Comparison of ENCODE assay signal across 8 cellular contexts in the genomic region with DNA sequence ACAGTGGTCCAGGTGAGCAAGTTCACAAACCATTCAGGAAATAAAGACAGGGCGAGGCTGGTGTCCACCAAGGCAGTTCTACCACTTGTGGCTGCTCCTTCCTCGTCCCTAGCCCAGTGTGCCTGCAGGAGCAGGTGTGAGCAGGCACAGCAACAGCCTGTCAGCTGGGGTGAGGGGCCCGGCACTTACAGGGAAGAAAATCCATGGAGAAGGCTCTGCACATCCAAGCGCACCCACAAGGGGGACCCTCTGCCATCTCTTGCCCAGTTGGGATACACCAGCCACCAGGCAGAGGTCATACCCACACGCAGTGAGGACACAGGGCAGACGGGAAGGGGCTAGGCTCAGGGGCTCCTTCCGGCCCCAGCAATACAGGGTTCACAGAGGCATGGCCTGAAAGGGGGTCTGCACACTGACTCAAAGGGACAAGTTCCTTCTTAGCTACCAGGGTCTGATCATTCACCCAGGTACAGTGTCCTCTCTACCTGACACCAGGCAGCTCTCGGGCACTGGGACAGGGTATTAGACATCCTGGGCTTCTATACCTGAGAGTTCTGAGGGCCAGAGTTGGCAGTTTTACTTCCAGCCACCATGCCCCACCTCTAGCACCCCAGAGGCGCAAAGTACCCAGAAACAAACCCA. TPM values are rescaled to one million over a fixed set of nuclear protein-coding genes. Genes with fewer than 3 reads are reported as not detected.
DNase-seq lines count a peak whose midpoint lies in the region; ATAC-seq, FAIRE-seq and TF ChIP-seq lines count a peak whose summit lies in the region.

No MANE protein-coding gene starts in this region.

- no peaks in the 10 kb centered on the region for H3K79me1 ChIP-seq in H9 (ENCODE audit: insufficient read depth, low read depth, low read length, poor library complexity, severe bottlenecking)

- FAIRE-seq in GM12892 (lab: Jason Lieb, UNC), result no peak

- no peak overlapping the region for H2BK20ac ChIP-seq in H9 (ENCODE audit: low read depth, low read length, poor library complexity, severe bottlenecking)

- peak; percentile 91 for DNase-seq in H9
- DNase-seq in PC-3, result peak; percentile 44
- peak; percentile 55 to 85 (median 74) for DNase-seq in dorsolateral prefrontal cortex
- peak; percentile 58 to 71 for DNase-seq in lung microvascular endothelial cell (ENCODE audit: low read depth in 2 of 2)
- DNase-seq in DMS79 (lab: John Stamatoyannopoulos, UW), result no peak
- no peak for DNase-seq in GM12892 (ENCODE audit: insufficient read length)

- no peak overlapping the region for H3K4ac ChIP-seq in H9 (ENCODE audit: low read depth, low read length)

- H3K4me1 Mint-ChIP-seq in H9, result peaks cover 4 to 11% of the 10 kb centered on the region in 2 experiments; a peak in 3 of 4 replicates

- peaks cover 4% of the 10 kb centered on the region; the same call in 1 of the 2 replicates for H3K36me3 ChIP-seq in PC-3 (ENCODE audit: low read depth, low read length)

- POLR2A ChIA-PET in PC-3 (lab: Charles Lee; ENCODE audit: unreplicated experiment), result no interaction called here

- no peak overlapping the region for H3T11ph ChIP-seq in H9 (ENCODE audit: low read length)

- H3K4me1 ChIP-seq in H9 (ENCODE audit: insufficient read depth, low read length) (no peaks in the 10 kb centered on the region), PC-3 (ENCODE audit: insufficient read depth, low read length) (no peaks in the 10 kb centered on the region)

- H3K9ac ChIP-seq in H9 (ENCODE audit: extremely low read depth, insufficient read length, low read length) (no peak overlapping the region), PC-3 (ENCODE audit: low read length) (no peak overlapping the region)

- no peak overlapping the region for H2BK120ac ChIP-seq in H9 (ENCODE audit: low read depth, low read length, poor library complexity, severe bottlenecking)

- no peak overlapping the region for H3K18ac ChIP-seq in H9 (ENCODE audit: insufficient read length, low read depth, low read length)

- no peak overlapping the region for H2BK15ac ChIP-seq in H9 (ENCODE audit: low read depth, low read length)

- no peak overlapping the region for H3K23ac ChIP-seq in H9 (ENCODE audit: insufficient read length, low read depth, low read length)

- intact Hi-C loops in PC-3 (cut with micrococcal nuclease), result no loop called here
- intact Hi-C loops in dorsolateral prefrontal cortex (cut with DNase I), result loop anchor here (2.0 to 10.0 kb wide), 5 partner anchors 36 to 181 kb away; partner anchors contain the start of gene NUDT16L1 (in 1 of the 2)

- no TSS peak for BruUV-seq in PC-3 (replicated peaks; lab: Mats Ljungman, UMichigan)

- H3K14ac ChIP-seq in H9 (ENCODE audit: insufficient read depth, low read length), result no peak overlapping the region

- H3F3A ChIP-seq in PC-3 (ENCODE audit: low read length, unreplicated experiment), result no peaks in the 10 kb centered on the region

- no peaks in the 10 kb centered on the region for H3K9me3 Mint-ChIP-seq in H9

- H2AFZ ChIP-seq in H9 (ENCODE audit: low read length), result no peak overlapping the region
- no peak overlapping the region for H2AFZ ChIP-seq in PC-3 (ENCODE audit: low read length)

- H4K5ac ChIP-seq in H9 (ENCODE audit: insufficient read length, low read depth, low read length), result no peak overlapping the region

- H2AK5ac ChIP-seq in H9 (ENCODE audit: insufficient read length, low read length), result no peak overlapping the region

- no peaks in the 10 kb centered on the region for H3K79me2 ChIP-seq in H9 (ENCODE audit: insufficient read depth, low read length)
- H3K79me2 ChIP-seq in PC-3 (ENCODE audit: low read length), result no peaks in the 10 kb centered on the region

- no peaks in the 10 kb centered on the region; the same call in 1 of the 2 replicates for H3K27me3 Mint-ChIP-seq in H9 (ENCODE audit: low read depth)

- H2BK5ac ChIP-seq in H9 (ENCODE audit: insufficient read length, low read length), result no peak overlapping the region

- H3K27me3 ChIP-seq in H9 (ENCODE audit: insufficient read depth, low read length) (no peaks in the 10 kb centered on the region), PC-3 (ENCODE audit: low read length) (no peaks in the 10 kb centered on the region), dorsolateral prefrontal cortex (no peaks in the 10 kb centered on the region)

- no peak overlapping the region for H4K91ac ChIP-seq in H9 (ENCODE audit: insufficient read length, low read depth, low read length)

- WGBS in H9 (ENCODE audit: extremely low coverage, insufficient read length, low lambda C conversion rate), result no CpG with 5 or more reads among the region's 9 CpGs

- no peak overlapping the region for H2BK12ac ChIP-seq in H9 (ENCODE audit: insufficient read length, low read depth, low read length)

- H3K56ac ChIP-seq in H9 (ENCODE audit: insufficient read length, low read depth, low read length), result no peak overlapping the region

- peaks cover 16 to 50% (median 42%) of the 10 kb centered on the region in 3 experiments; a peak in 6 of 7 replicates for H3K36me3 Mint-ChIP-seq in H9 (ENCODE audit: insufficient read depth in 1 of 3, low read depth in 3 of 3)

- H3K9me3 ChIP-seq in H9 (ENCODE audit: control insufficient read depth, low read depth, low read length) (no peaks in the 10 kb centered on the region), PC-3 (ENCODE audit: low read length) (no peaks in the 10 kb centered on the region)

- H4K20me1 ChIP-seq in H9 (ENCODE audit: control insufficient read depth, insufficient read depth, insufficient read length) (no peaks in the 10 kb centered on the region), PC-3 (ENCODE audit: low read length) (no peaks in the 10 kb centered on the region)

- peak overlapping the region; percentile 46 to 78 (median 62); a peak in 3 of 7 replicates for H3K27ac Mint-ChIP-seq in H9

- ATAC-seq in PC-3 (peak; percentile 78), GM18520 (IDR thresholded peaks at IDR 0.05; ENCODE audit: unreplicated experiment) (no peak)

- no peak overlapping the region for H4K8ac ChIP-seq in H9 (replicated peaks; ENCODE audit: insufficient read length, low read depth, low read length)

- no peak for TF ChIP-seq POLR2A in GM12892 (IDR thresholded peaks at IDR 0.05; ENCODE audit: low read depth, low read length)

- H3K23me2 ChIP-seq in H9 (ENCODE audit: insufficient read length, low read depth, low read length, poor library complexity, severe bottlenecking), result no peaks in the 10 kb centered on the region

- H3K4me2 ChIP-seq in H9 (ENCODE audit: insufficient read depth, insufficient read length, low read length), result no peak overlapping the region
- no peak overlapping the region for H3K4me2 ChIP-seq in PC-3 (ENCODE audit: low read length)

- H3K9me2 ChIP-seq in PC-3 (replicated peaks; ENCODE audit: low read length), result no peaks in the 10 kb centered on the region

- no peak overlapping the region for H3K27ac ChIP-seq in C4-2B
- H3K27ac ChIP-seq in H9 (ENCODE audit: insufficient read length, low read depth, low read length), result no peak overlapping the region
- no peak overlapping the region for H3K27ac ChIP-seq in PC-3 (ENCODE audit: low read length)
- H3K27ac ChIP-seq in dorsolateral prefrontal cortex, result peak overlapping the region in 55 of 59 donors; percentile 11 to 89 (median 77)

- H3K4me3 Mint-ChIP-seq in H9, result peak overlapping the region in 1 of 2 experiments; percentile 67; a peak in 1 of 5 replicates

- TF ChIP-seq CTCF in C4-2B (conservative IDR thresholded peaks at IDR 0.05) (peak; percentile 66), H9 (conservative IDR thresholded peaks at IDR 0.05) (peak; percentile 80), PC-3 (conservative IDR thresholded peaks at IDR 0.05; ENCODE audit: low read depth, low read length) (peak; percentile 51), dorsolateral prefrontal cortex (IDR thresholded peaks at IDR 0.05 in 54 of 56, conservative IDR thresholded peaks at IDR 0.05 in 2 of 56; ENCODE audit: low read depth in 1 of 56, partially characterized antibody in 56 of 56) (peak in 55 of 56 donors; percentile 32 to 75 (median 62))

- H3K4me3 ChIP-seq in PC-3 (ENCODE audit: low read length) (no peak overlapping the region), dorsolateral prefrontal cortex (no peak overlapping the region)

- CTCF ChIA-PET in PC-3 (lab: Charles Lee), result no interaction called here

RNA-seq across cellular contexts. Expression of gene CDIP1, which starts 27.0 kb away (rescaled TPM):
- total RNA-seq in H9 (2021) (49.7 and 50.5 TPM in 2 replicates), PC-3 (2014; rRNA removed) (7.1 and 8.7 TPM in 2 replicates), dorsolateral prefrontal cortex (100 to 1,000 TPM; 100 to 237 (median 186) TPM), lung microvascular endothelial cell (5.7 and 6.0 TPM in 2 replicates)
- polyA plus RNA-seq in GM12892 (2012; ENCODE audit: missing spikeins), result 3.3 TPM

RNA-seq across cellular contexts. Expression of gene HMOX2, which starts 35.4 kb away (rescaled TPM):
- total RNA-seq in H9 (2021) (44.4 and 45.7 TPM in 2 replicates), PC-3 (2014; rRNA removed) (86.9 and 88.1 TPM in 2 replicates), dorsolateral prefrontal cortex (100 to 1,000 TPM in 32 of 120 experiments, 10 to 100 TPM in 88; 41.9 to 120 (median 90.5) TPM), lung microvascular endothelial cell (96.3 and 127 TPM in 2 replicates)
- polyA plus RNA-seq in GM12892 (2012; ENCODE audit: missing spikeins), result 25.8 TPM

RNA-seq across cellular contexts. Expression of gene NMRAL1, which starts 37.1 kb away (rescaled TPM):
- total RNA-seq in H9 (2021), result 74.1 and 78.9 TPM in 2 replicates
- total RNA-seq in PC-3 (2014; rRNA removed), result 92.6 and 119 TPM in 2 replicates
- total RNA-seq in dorsolateral prefrontal cortex, result 10 to 100 TPM; 28.4 to 78.4 (median 55.8) TPM
- total RNA-seq in lung microvascular endothelial cell, result 53.4 and 55.6 TPM in 2 replicates
- polyA plus RNA-seq in GM12892 (2012; ENCODE audit: missing spikeins), result 45.9 TPM

RNA-seq across cellular contexts. Expression of gene C16orf96, which starts 44.6 kb away (rescaled TPM):
- total RNA-seq in H9 (2021) (1.4 and 2.0 TPM in 2 replicates), PC-3 (2014; rRNA removed) (not detected in 2 replicates), dorsolateral prefrontal cortex (1 to 10 TPM in 59 of 120 experiments, under 1 TPM in 61; 0.30 to 2.0 (median 1.00) TPM), lung microvascular endothelial cell (under 0.01 TPM in 1 of 2 replicates, not detected in the other)
- polyA plus RNA-seq in GM12892 (2012; ENCODE audit: missing spikeins), result not detected

Comparison
In these comparisons a context has a peak if more than half of its experiments do, and no peak if none do; other contexts are left out.
1. H3K27ac ChIP-seq: peak in dorsolateral prefrontal cortex (55 of 59); none in C4-2B (single experiment), H9 (single experiment) and PC-3 (single experiment).
2. DNase-seq: peak in H9 (single experiment), PC-3 (single experiment), dorsolateral prefrontal cortex (10 of 10) and lung microvascular endothelial cell (2 of 2); none in DMS79 (single experiment) and GM12892 (single experiment).
3. Peak in every context shown above with its lines, with median percentiles within 50 percentile points of each other: CTCF ChIP-seq.